2 cellular contexts compared by ENCODE assay signal in the genomic region with DNA sequence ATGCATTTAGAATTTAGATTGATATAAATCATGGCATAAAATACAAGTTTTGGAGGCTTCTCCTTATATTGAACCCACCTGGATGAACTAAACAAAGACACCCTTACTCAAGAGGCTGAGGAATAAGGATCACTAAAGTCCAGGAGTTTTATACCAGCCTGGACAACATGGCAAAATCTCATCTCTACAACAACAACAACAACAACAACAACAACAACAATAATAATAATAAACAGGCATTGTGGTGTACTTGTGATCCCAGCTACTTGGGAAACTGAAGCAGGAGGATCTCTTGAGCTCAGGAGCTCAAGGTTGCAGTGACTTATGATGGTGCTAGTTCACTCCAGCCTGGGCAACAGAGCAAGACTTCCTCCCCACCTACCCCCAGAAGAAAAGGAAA.
TF ChIP-seq lines count a peak whose summit lies in the region.

No MANE protein-coding gene starts in this region.

TF ChIP-seq in HepG2, 621 proteins besides CTCF, POLR2A, EP300 and RAD21:
- TF ChIP-seq FOXP1 (IDR thresholded peaks at IDR 0.05) (peak; percentile 59; the same call in 1 of the 2 replicates), FOXP1 (CRISPR knock-in tag; IDR thresholded peaks at IDR 0.05) (no peak), WIZ (CRISPR knock-in tag; IDR thresholded peaks at IDR 0.05) (no peak)

TF ChIP-seq in HEK293, 187 proteins besides CTCF, POLR2A, EP300 and RAD21:
- no peak for TF ChIP-seq FEZF1 (tag by site-specific recombination; IDR thresholded peaks at IDR 0.05)
- TF ChIP-seq REPIN1 (tag by site-specific recombination; IDR thresholded peaks at IDR 0.05; ENCODE audit: low read depth), result peak; percentile 88; the same call in 1 of the 2 replicates
